Comparison of ENCODE assay signal across 8 cellular contexts in the genomic region with DNA sequence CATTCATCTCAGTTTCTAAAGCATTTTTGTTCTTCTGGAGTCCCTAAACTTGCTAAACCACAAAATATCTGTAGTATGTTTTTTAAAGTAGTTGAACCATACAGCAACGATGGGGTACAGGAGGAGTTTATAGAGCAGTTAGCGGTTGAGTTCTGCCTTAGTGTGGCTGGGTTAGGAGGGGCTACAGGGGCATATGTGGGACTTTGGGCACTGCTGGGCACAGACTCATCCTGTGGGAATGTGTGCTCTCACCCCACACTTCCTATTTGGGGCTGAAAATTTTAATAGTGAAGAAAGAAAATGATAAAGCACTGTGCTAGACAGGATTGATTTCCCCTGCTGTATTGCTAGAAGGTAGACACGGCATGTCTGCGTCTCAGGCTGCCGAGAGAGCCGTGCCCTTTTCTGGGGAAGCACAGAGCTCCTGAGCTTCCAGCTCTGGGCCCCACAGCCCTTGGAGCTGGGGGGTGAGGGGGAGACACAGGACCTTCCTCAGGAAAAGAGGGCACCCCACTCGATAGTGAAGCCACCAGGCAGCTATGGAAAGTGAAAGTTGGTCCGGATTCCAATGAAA.
DNase-seq lines count a peak whose midpoint lies in the region; ATAC-seq and TF ChIP-seq lines count a peak whose summit lies in the region.

No MANE protein-coding gene starts in this region.

- no peaks in the 10 kb centered on the region for H3K36me3 Mint-ChIP-seq in activated T-cell treated with anti-CD3 and anti-CD28 coated beads, Interleukin-2, amount 50 U/mL, for 4 hours (ENCODE audit: insufficient read depth)

- H3K4me3 Mint-ChIP-seq in activated T-cell treated with anti-CD3 and anti-CD28 coated beads, Interleukin-2, amount 50 U/mL, for 4 hours = peak overlapping the region; percentile 84

- H3K9me3 Mint-ChIP-seq in activated T-cell treated with anti-CD3 and anti-CD28 coated beads, Interleukin-2, amount 50 U/mL, for 4 hours = no peaks in the 10 kb centered on the region

- H3K4me1 Mint-ChIP-seq in activated T-cell treated with anti-CD3 and anti-CD28 coated beads, Interleukin-2, amount 50 U/mL, for 4 hours (ENCODE audit: low read depth) = peaks cover 56% of the 10 kb centered on the region

- no peak for DNase-seq in activated T-cell treated with anti-CD3 and anti-CD28 coated beads, Interleukin-2, amount 50 U/mL, for 4 hours
- DNase-seq in activated T-cell treated with anti-CD3 and anti-CD28 coated beads for 4 hours = no peak
- peak; percentile 92 for DNase-seq in fibroblast of peridontal ligament (ENCODE audit: extremely low read depth)
- peak; percentile 24 for DNase-seq in retina
- DNase-seq in stimulated activated CD8-positive, alpha-beta memory T cell treated with anti-CD3 and anti-CD28 coated beads, Interleukin-4, amount 100 ng/mL, for 48 hours = no peak
- DNase-seq in DMS79 treated with DMSO at 0.1 percent for 48 hours (lab: John Stamatoyannopoulos, UW) = no peak
- DNase-seq in NCI-H2081 treated with DMSO at 0.1 percent for 48 hours (lab: John Stamatoyannopoulos, UW) = no peak

- no peak for ATAC-seq in activated T-cell treated with anti-CD3 and anti-CD28 coated beads, Interleukin-2, amount 50 U/mL, for 4 hours
- ATAC-seq in SK-N-SH treated with all-trans-retinoic acid at 6 μM for 48 hours = peak; percentile 44

- H3K27me3 Mint-ChIP-seq in activated T-cell treated with anti-CD3 and anti-CD28 coated beads, Interleukin-2, amount 50 U/mL, for 4 hours (ENCODE audit: low read depth) = no peaks in the 10 kb centered on the region

TF ChIP-seq in SK-N-SH treated with all-trans-retinoic acid at 6 μM for 48 hours, 23 proteins besides CTCF, POLR2A, EP300 and RAD21:
- TF ChIP-seq ZNF8 (CRISPR knock-in tag; IDR thresholded peaks at IDR 0.05) (no peak), ZFP3 (CRISPR knock-in tag; IDR thresholded peaks at IDR 0.05) (0 out of 2 replicates have a peak, but pooled peaks have one; percentile 23), TOX (CRISPR knock-in tag; IDR thresholded peaks at IDR 0.05; ENCODE audit: borderline replicate concordance) (no peak)

Comparison
In these comparisons a context has a peak if more than half of its experiments do, and no peak if none do; other contexts are left out.
1. DNase-seq: peak in fibroblast of peridontal ligament (single experiment) and retina (single experiment); none in activated T-cell treated with anti-CD3 and anti-CD28 coated beads, Interleukin-2, amount 50 U/mL, for 4 hours (single experiment), activated T-cell treated with anti-CD3 and anti-CD28 coated beads for 4 hours (single experiment), stimulated activated CD8-positive, alpha-beta memory T cell treated with anti-CD3 and anti-CD28 coated beads, Interleukin-4, amount 100 ng/mL, for 48 hours (single experiment), DMS79 treated with DMSO at 0.1 percent for 48 hours (single experiment) and NCI-H2081 treated with DMSO at 0.1 percent for 48 hours (single experiment).